36 cellular contexts compared by ENCODE assay signal in the genomic region with DNA sequence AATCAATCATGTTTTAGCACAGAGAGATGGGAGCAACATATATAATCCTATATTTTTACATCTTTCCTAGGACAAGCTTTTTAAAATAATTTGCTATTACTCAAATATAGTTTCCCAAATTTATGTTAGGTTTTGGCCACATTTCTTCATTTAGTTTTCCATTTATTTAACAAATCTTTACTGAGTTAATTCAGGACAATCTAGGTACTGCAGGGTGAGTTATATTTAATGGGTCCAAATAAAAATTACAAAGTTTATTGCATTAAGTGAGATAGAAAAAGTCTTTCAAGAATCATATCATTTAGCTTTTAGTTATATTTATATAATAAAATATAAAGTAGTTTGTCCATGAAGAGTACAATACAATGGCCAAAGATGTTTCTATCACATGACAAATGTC.
"Had no signal": no experiment of that assay in that cellular context is flagged by ENCODE, and none has a peak within 500 bp of the region (broad histone marks: within the 10 kb centered on the region; RNA-seq: fewer than 3 reads in every experiment).

No MANE protein-coding gene starts in this region.

- H3K36me3 Mint-ChIP-seq: activated naive CD8-positive, alpha-beta T cell treated with anti-CD3 and anti-CD28 coated beads for 36 hours had no signal

- ATAC-seq: activated CD4-positive, CD25-positive, alpha-beta regulatory T cell treated with anti-CD3 and anti-CD28 coated beads, Interleukin-2, amount 50 U/mL, for 24 hours; activated CD8-positive, alpha-beta T cell treated with anti-CD3 and anti-CD28 coated beads for 36 hours; activated naive CD8-positive, alpha-beta T cell treated with anti-CD3 and anti-CD28 coated beads, Interleukin-2, amount 50 U/mL, for 24 hours; activated T-cell treated with anti-CD3 and anti-CD28 coated beads, Interleukin-2, amount 50 U/mL, for 4 hours; activated T-helper 17 cell treated with anti-CD3 and anti-CD28 coated beads, Interleukin-2, amount 50 U/mL, for 72 hours; gastrocnemius medialis; heart right ventricle; T-helper 17 cell had no signal

- H3K9me3 Mint-ChIP-seq: activated CD8-positive, alpha-beta T cell treated with anti-CD3 and anti-CD28 coated beads for 36 hours; activated naive CD8-positive, alpha-beta T cell treated with anti-CD3 and anti-CD28 coated beads for 36 hours had no signal

- DNase-seq: activated B cell treated with CpG ODN at 0.5 μM for 24 hours; activated CD4-positive, alpha-beta T cell treated with anti-CD3 and anti-CD28 coated beads for 48 hours; activated CD4-positive, alpha-beta T cell treated with anti-CD3 and anti-CD28 coated beads, Interleukin-2, amount 50 U/mL, for 1 hour; activated CD4-positive, alpha-beta T cell treated with anti-CD3 and anti-CD28 coated beads, Interleukin-2, amount 50 U/mL, for 48 hours; activated CD8-positive, alpha-beta memory T cell treated with anti-CD3 and anti-CD28 coated beads for 24 hours; activated CD8-positive, alpha-beta T cell treated with anti-CD3 and anti-CD28 coated beads for 36 hours; activated effector memory CD4-positive, alpha-beta T cell treated with Interleukin-2 at 50 U/mL for 16 hours; activated gamma-delta T cell treated with Interleukin-2 at 50 U/mL for 16 hours; activated naive CD4-positive, alpha-beta T cell treated with anti-CD3 and anti-CD28 coated beads, Interleukin-2, amount 50 U/mL, for 16 hours; activated naive CD4-positive, alpha-beta T cell treated with Interleukin-2 at 50 U/mL for 16 hours; activated naive CD8-positive, alpha-beta T cell treated with anti-CD3 and anti-CD28 coated beads for 36 hours; activated naive CD8-positive, alpha-beta T cell treated with anti-CD3 and anti-CD28 coated beads, Interleukin-2, amount 50 U/mL, for 24 hours; activated T-cell treated with anti-CD3 and anti-CD28 coated beads, Interleukin-2, amount 50 U/mL, for 4 hours; adrenal gland; amygdala; aorta; central memory CD4-positive, alpha-beta T cell; cerebellar nuclear complex; dorsolateral prefrontal cortex; effector memory CD4-positive, alpha-beta T cell; esophagus squamous epithelium; foreskin fibroblast; gastrocnemius medialis; heart right ventricle; T-helper 1 cell; T-helper 17 cell; T1000; WERI-Rb-1 had no signal

- H3K4me1 Mint-ChIP-seq: activated B cell treated with CpG ODN at 0.5 μM for 24 hours; activated naive CD8-positive, alpha-beta T cell treated with anti-CD3 and anti-CD28 coated beads for 36 hours; activated naive CD8-positive, alpha-beta T cell treated with anti-CD3 and anti-CD28 coated beads, Interleukin-2, amount 50 U/mL, for 24 hours; activated T-helper 17 cell treated with anti-CD3 and anti-CD28 coated beads, Interleukin-2, amount 50 U/mL, for 72 hours; T-helper 17 cell had no signal

- H3K4me3 ChIP-seq: adrenal gland, breast epithelium, cardiac muscle cell, coronary artery, dorsolateral prefrontal cortex, esophagus squamous epithelium, gastrocnemius medialis, heart right ventricle had no signal

- H3K27ac Mint-ChIP-seq: activated B cell treated with CpG ODN at 0.5 μM for 24 hours; activated CD8-positive, alpha-beta T cell treated with anti-CD3 and anti-CD28 coated beads for 36 hours; activated naive CD8-positive, alpha-beta T cell treated with anti-CD3 and anti-CD28 coated beads for 36 hours; activated naive CD8-positive, alpha-beta T cell treated with anti-CD3 and anti-CD28 coated beads, Interleukin-2, amount 50 U/mL, for 24 hours; activated T-helper 17 cell treated with anti-CD3 and anti-CD28 coated beads, Interleukin-2, amount 50 U/mL, for 72 hours; brain; dendritic cell treated with granulocyte-macrophage colony-stimulating factor and Interleukin-4, amounts not matched to agents 40 ng/mL and 50 ng/mL, for 4 days; T-helper 17 cell; T-helper 2 cell treated with Interferon-gamma antibody and Interleukin-4, amounts not matched to agents 5 μg/mL and 100 μg/mL, for 36 hours had no signal

- H3K27me3 Mint-ChIP-seq: activated B cell treated with CpG ODN at 0.5 μM for 24 hours; activated CD8-positive, alpha-beta T cell treated with anti-CD3 and anti-CD28 coated beads for 36 hours; activated naive CD8-positive, alpha-beta T cell treated with anti-CD3 and anti-CD28 coated beads for 36 hours; activated naive CD8-positive, alpha-beta T cell treated with anti-CD3 and anti-CD28 coated beads, Interleukin-2, amount 50 U/mL, for 24 hours; activated T-helper 17 cell treated with anti-CD3 and anti-CD28 coated beads, Interleukin-2, amount 50 U/mL, for 72 hours; brain; dendritic cell treated with granulocyte-macrophage colony-stimulating factor and Interleukin-4, amounts not matched to agents 40 ng/mL and 50 ng/mL, for 4 days; T-helper 17 cell had no signal

- H3K4me3 Mint-ChIP-seq: activated B cell treated with CpG ODN at 0.5 μM for 24 hours; activated CD8-positive, alpha-beta T cell treated with anti-CD3 and anti-CD28 coated beads for 36 hours; activated naive CD8-positive, alpha-beta T cell treated with anti-CD3 and anti-CD28 coated beads for 36 hours; activated naive CD8-positive, alpha-beta T cell treated with anti-CD3 and anti-CD28 coated beads, Interleukin-2, amount 50 U/mL, for 24 hours; activated T-cell treated with anti-CD3 and anti-CD28 coated beads, Interleukin-2, amount 50 U/mL, for 4 hours; activated T-helper 17 cell treated with anti-CD3 and anti-CD28 coated beads, Interleukin-2, amount 50 U/mL, for 72 hours; brain; dendritic cell treated with granulocyte-macrophage colony-stimulating factor and Interleukin-4, amounts not matched to agents 40 ng/mL and 50 ng/mL, for 4 days; T-helper 17 cell; T-helper 2 cell treated with Interferon-gamma antibody and Interleukin-4, amounts not matched to agents 5 μg/mL and 100 μg/mL, for 36 hours had no signal
